Comparison of ENCODE assay signal across 30 cellular contexts in genomic region chr5:4734348-4734747, GRCh38.
A peak's percentile ranks its signal among the peaks of the same experiment; 100 is the strongest.
DNase-seq lines count a peak whose midpoint lies in the region; ATAC-seq, FAIRE-seq and TF ChIP-seq lines count a peak whose summit lies in the region.
"Had no signal": no experiment of that assay in that cellular context is flagged by ENCODE, and none has a peak within 500 bp of the region (broad histone marks: within the 10 kb centered on the region; RNA-seq: fewer than 3 reads in every experiment).

No MANE protein-coding gene starts in this region.

- TF ChIP-seq RAD21 in HepG2 (CRISPR knock-in tag; IDR thresholded peaks at IDR 0.05) = no peak

- DNase-seq in HepG2 (ENCODE audit: low spot score) (no peak), right lobe of liver (no peak), D721Med (ENCODE audit: insufficient read length, low spot score) (no peak), mesendoderm (no peak)
- DNase-seq: 8988T; ACHN; AML-193; BE2C; C1 segment of cervical spinal cord; Caco-2; Calu3; CD4-positive, alpha-beta memory T cell; CD4-positive, alpha-beta T cell; CD4-positive, CD25-positive, alpha-beta regulatory T cell; CD8-positive, alpha-beta memory T cell; CD8-positive, alpha-beta T cell; COR-L47; DMS 273 treated with DMSO at 0.1 percent for 48 hours; DMS153; DMS53; DMS79; DMS79 treated with DMSO at 0.1 percent for 48 hours; DND-41; EL had no signal

- no peaks in the 10 kb centered on the region for H3K4me1 ChIP-seq in HepG2 (ENCODE audit: insufficient read depth, low read length)
- no peaks in the 10 kb centered on the region for H3K4me1 ChIP-seq in right lobe of liver
- no peaks in the 10 kb centered on the region for H3K4me1 ChIP-seq in mesendoderm (ENCODE audit: control insufficient read depth, low read depth, low read length)
- H3K4me1 ChIP-seq: A549, BE2C, Caco-2 had no signal

- no peak overlapping the region for H3K9ac ChIP-seq in HepG2 (ENCODE audit: insufficient read depth, low read depth, low read length)
- no peak overlapping the region for H3K9ac ChIP-seq in mesendoderm (ENCODE audit: low read length)
- H3K9ac ChIP-seq: BLaER1; BLaER1 treated with 17β-estradiol and CSF1 and Interleukin-3, amounts not matched to agents 10 nM and 100 nM had no signal

- BruUV-seq in HepG2 (replicated peaks; lab: Mats Ljungman, UMichigan) = no TSS peak

- no peak overlapping the region for H3K4me3 ChIP-seq in HepG2 (replicated peaks in 1 of 3; ENCODE audit: insufficient read depth in 1 of 3, low read depth in 2 of 3, low read length in 3 of 3)
- no peak overlapping the region for H3K4me3 ChIP-seq in right lobe of liver
- no peak overlapping the region for H3K4me3 ChIP-seq in mesendoderm (ENCODE audit: low read length)
- H3K4me3 ChIP-seq: A549; BLaER1; BLaER1 treated with 17β-estradiol and CSF1 and Interleukin-3, amounts not matched to agents 10 nM and 100 nM had no signal

- in situ Hi-C loops in HepG2 (cut with HindIII; ENCODE audit: extremely low pct_ligation_motif_present, low pct_unique_long_range_greater_than_20kb) = no loop called here

- H3K18ac ChIP-seq in mesendoderm (ENCODE audit: low read length) = no peak overlapping the region

- H2BK5ac ChIP-seq in mesendoderm (ENCODE audit: low read length) = no peak overlapping the region

- no peaks in the 10 kb centered on the region for H3K9me3 ChIP-seq in HepG2 (ENCODE audit: low read length)
- no peaks in the 10 kb centered on the region for H3K9me3 ChIP-seq in right lobe of liver
- H3K9me3 ChIP-seq: A549; BE2C; BLaER1; BLaER1 treated with 17β-estradiol and CSF1 and Interleukin-3, amounts not matched to agents 10 nM and 100 nM; Caco-2 had no signal

- POLR2A ChIA-PET in HepG2 (lab: Yijun Ruan, JAX) = no interaction called here

- no peak overlapping the region for H2AFZ ChIP-seq in HepG2 (ENCODE audit: low read length)

- no peak overlapping the region for H4K8ac ChIP-seq in mesendoderm (ENCODE audit: low read depth, low read length)

- H3K36me3 ChIP-seq in HepG2 (replicated peaks in 1 of 2; ENCODE audit: control insufficient read depth in 1 of 2, insufficient read depth in 2 of 2, low read length in 2 of 2) = no peaks in the 10 kb centered on the region
- H3K36me3 ChIP-seq in right lobe of liver = no peaks in the 10 kb centered on the region
- no peaks in the 10 kb centered on the region for H3K36me3 ChIP-seq in mesendoderm (ENCODE audit: control insufficient read depth, insufficient read depth, low read length)
- H3K36me3 ChIP-seq: BE2C; BLaER1; BLaER1 treated with 17β-estradiol and CSF1 and Interleukin-3, amounts not matched to agents 10 nM and 100 nM had no signal

- CTCF ChIA-PET in HepG2 (lab: Yijun Ruan, JAX; ENCODE audit: low intra/inter-chr PET ratio, low total read pairs) = no interaction called here

- TF ChIP-seq POLR2A in HepG2 (IDR thresholded peaks at IDR 0.05; ENCODE audit: insufficient read depth in 1 of 2, low read depth in 2 of 2, low read length in 2 of 2) = no peak
- TF ChIP-seq POLR2A in right lobe of liver (IDR thresholded peaks at IDR 0.05) = no peak

- H3K27me3 ChIP-seq in HepG2 (ENCODE audit: control insufficient read depth in 1 of 2, insufficient read depth in 2 of 2, low read length in 2 of 2) (no peaks in the 10 kb centered on the region), right lobe of liver (no peaks in the 10 kb centered on the region), mesendoderm (ENCODE audit: insufficient read depth, low read length, poor library complexity) (no peaks in the 10 kb centered on the region)
- H3K27me3 ChIP-seq: BE2C; BLaER1; BLaER1 treated with 17β-estradiol and CSF1 and Interleukin-3, amounts not matched to agents 10 nM and 100 nM had no signal

- no peak overlapping the region for H4K5ac ChIP-seq in mesendoderm (ENCODE audit: low read length)

- H2BK120ac ChIP-seq in mesendoderm (ENCODE audit: low read depth, low read length) = no peak overlapping the region

- no peaks in the 10 kb centered on the region for H4K20me1 ChIP-seq in HepG2 (ENCODE audit: insufficient read depth, low read length)
- H4K20me1 ChIP-seq: BLaER1; BLaER1 treated with 17β-estradiol and CSF1 and Interleukin-3, amounts not matched to agents 10 nM and 100 nM had no signal

- TF ChIP-seq EP300 in HepG2 (IDR thresholded peaks at IDR 0.05; ENCODE audit: low read depth in 2 of 2, low read length in 2 of 2) (no peak), HepG2 (CRISPR knock-in tag; IDR thresholded peaks at IDR 0.05; ENCODE audit: borderline replicate concordance) (no peak)

- H3K27ac ChIP-seq in HepG2 (ENCODE audit: extremely low read length, insufficient read depth, low read length) (no peak overlapping the region), right lobe of liver (no peak overlapping the region), mesendoderm (ENCODE audit: low read depth, low read length) (no peak overlapping the region)
- H3K27ac ChIP-seq: 22Rv1; A549; BLaER1; BLaER1 treated with 17β-estradiol and CSF1 and Interleukin-3, amounts not matched to agents 10 nM and 100 nM; C4-2B had no signal

- FAIRE-seq in HepG2 (lab: Jason Lieb, UNC) = no peak
- FAIRE-seq in D721Med (lab: Jason Lieb, UNC) = peak; percentile 67
- FAIRE-seq: A204.1, A549 had no signal

- H2AK5ac ChIP-seq in mesendoderm (ENCODE audit: low read length) = no peak overlapping the region

- no peak overlapping the region for H3K56ac ChIP-seq in mesendoderm (ENCODE audit: low read length)

- H3K79me1 ChIP-seq in mesendoderm (ENCODE audit: low read length) = no peaks in the 10 kb centered on the region

- intact Hi-C loops in HepG2 (cut with micrococcal nuclease; ENCODE audit: unreplicated experiment) (no loop called here), right lobe of liver (cut with DNase I) (no loop called here)

- no peak overlapping the region for H3K4ac ChIP-seq in mesendoderm (ENCODE audit: low read depth, low read length)

- H3K79me2 ChIP-seq in HepG2 (ENCODE audit: insufficient read depth, low read length) (no peaks in the 10 kb centered on the region), mesendoderm (ENCODE audit: control insufficient read depth, insufficient read depth, low read length) (no peaks in the 10 kb centered on the region)

- ATAC-seq in HepG2 (no peak), right lobe of liver (no peak)
- ATAC-seq: A549; CD8-positive, alpha-beta T cell had no signal

- TF ChIP-seq CTCF in HepG2 (CRISPR knock-in tag; IDR thresholded peaks at IDR 0.05) (no peak), right lobe of liver (IDR thresholded peaks at IDR 0.05) (no peak), D721Med (IDR thresholded peaks at IDR 0.05; ENCODE audit: insufficient read depth, missing control alignments) (no peak)

- 4% methylated on average over 2 of the region's 2 CpGs for WGBS in HepG2 (ENCODE audit: low lambda C conversion rate)
- WGBS in right lobe of liver (ENCODE audit: insufficient coverage, low coverage, low lambda C conversion rate, missing lambda C conversion rate) = 26% methylated on average over 2 of the region's 2 CpGs
- WGBS in mesendoderm (ENCODE audit: extremely low coverage, insufficient coverage, low lambda C conversion rate) = no CpG with 5 or more reads among the region's 2 CpGs

- H3K23ac ChIP-seq in mesendoderm (ENCODE audit: low read length) = no peak overlapping the region

- no peak overlapping the region for H3K4me2 ChIP-seq in HepG2 (ENCODE audit: low read depth, low read length)
- H3K4me2 ChIP-seq in mesendoderm (ENCODE audit: low read length) = no peak overlapping the region
- H3K4me2 ChIP-seq: A549; BLaER1; BLaER1 treated with 17β-estradiol and CSF1 and Interleukin-3, amounts not matched to agents 10 nM and 100 nM had no signal

- H2BK15ac ChIP-seq in mesendoderm (replicated peaks; ENCODE audit: low read depth) = no peak overlapping the region

TF ChIP-seq in HepG2, 621 proteins besides CTCF, POLR2A, EP300 and RAD21:
- TF ChIP-seq MNT (IDR thresholded peaks at IDR 0.05) (peak; percentile 98), ZKSCAN5 (CRISPR knock-in tag; IDR thresholded peaks at IDR 0.05) (no peak)
